8 cellular contexts compared by ENCODE assay signal in the genomic region with DNA sequence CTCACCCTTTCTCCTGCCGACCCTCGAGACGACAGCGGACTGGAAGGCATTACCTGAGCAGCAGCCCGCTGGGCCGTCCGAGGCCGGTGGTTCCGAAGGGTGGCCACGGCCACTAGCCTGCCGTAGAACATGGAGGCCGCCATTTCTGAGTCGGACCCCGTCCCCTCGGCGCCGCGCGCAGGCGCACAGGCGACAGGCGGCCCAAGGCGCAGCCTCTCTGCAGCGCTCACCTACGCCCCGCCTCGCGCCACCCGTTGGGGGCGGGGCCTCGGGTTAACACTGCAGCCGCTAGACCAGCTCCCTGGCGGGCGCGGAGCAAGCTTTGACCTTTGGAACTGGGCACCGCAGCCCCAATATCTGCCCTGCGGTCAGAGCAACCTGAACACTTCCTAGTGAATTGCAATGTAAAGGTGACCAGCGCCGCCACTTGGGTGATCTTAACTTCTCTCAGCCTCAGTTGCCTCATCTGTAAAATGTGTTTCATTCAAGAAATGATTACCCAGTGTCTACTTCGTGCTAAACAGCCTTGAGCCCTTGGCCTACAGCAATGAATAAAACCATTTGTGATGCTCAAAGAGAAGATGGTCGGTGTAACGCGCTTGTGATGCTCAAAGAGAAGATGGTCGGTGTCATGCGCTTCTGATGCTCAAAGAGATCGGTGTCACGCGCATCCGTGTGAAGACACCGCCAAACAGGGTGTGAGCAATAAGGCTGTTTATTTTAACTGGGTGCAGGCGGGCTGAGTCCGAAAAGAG. TPM values are rescaled to one million over a fixed set of nuclear protein-coding genes. Genes with fewer than 3 reads are reported as not detected.
A peak's percentile ranks its signal among the peaks of the same experiment; 100 is the strongest.
DNase-seq lines count a peak whose midpoint lies in the region; ATAC-seq and TF ChIP-seq lines count a peak whose summit lies in the region.

A gene (minus strand): TSS at position 147 of the 755 bp plus-strand sequence. CDS start 4 bp downstream, at position 143.

- peak within 1 kb of the TSS; percentile 53 for H3K27ac ChIP-seq in parathyroid adenoma
- H3K27ac ChIP-seq in tibial artery: peak within 1 kb of the TSS; percentile 82 to 87

- H3K27me3 ChIP-seq in parathyroid adenoma (ENCODE audit: control insufficient read depth, insufficient read depth, low read length) (no peaks in the 10 kb centered on the region), tibial artery (no peaks in the 10 kb centered on the region)

- peak; percentile 98 for ATAC-seq in HG02678 (IDR thresholded peaks at IDR 0.05; ENCODE audit: unreplicated experiment)
- ATAC-seq in Right ventricle myocardium superior (ENCODE audit: poor library complexity): peak; percentile 99

- H3K4me3 ChIP-seq in GM12865 (ENCODE audit: low read depth, low read length) (peak within 1 kb of the TSS; percentile 95), parathyroid adenoma (ENCODE audit: low read depth, low read length) (peak within 1 kb of the TSS; percentile 96), tibial artery (peak within 1 kb of the TSS; percentile 71 to 98)

- no peaks in the 10 kb centered on the region for H3K9me3 ChIP-seq in parathyroid adenoma (ENCODE audit: control insufficient read depth, low read length)
- no peaks in the 10 kb centered on the region for H3K9me3 ChIP-seq in tibial artery

- intact Hi-C loops in Right ventricle myocardium superior (cut with DNase I) (no loop called here), tibial artery (cut with DNase I; ENCODE audit: low total_unique reads) (no loop called here)

- DNase-seq in GM12865 (ENCODE audit: low read depth): peak; percentile 95
- peak; percentile 62 for DNase-seq in NCI-H128 (lab: John Stamatoyannopoulos, UW; ENCODE audit: unreplicated experiment)
- peak; percentile 70 to 83 for DNase-seq in SW 1271 (lab: John Stamatoyannopoulos, UW)
- peak; percentile 82 for DNase-seq in activated naive CD8-positive, alpha-beta T cell treated with anti-CD3 and anti-CD28 coated beads, Interleukin-2, amount 50 U/mL, for 16 hours (ENCODE audit: low read depth, low spot score)
- peak; percentile 95 for DNase-seq in Right ventricle myocardium superior
- peak; percentile 84 to 93 for DNase-seq in tibial artery

- H3K4me1 ChIP-seq in parathyroid adenoma (peaks cover 2% of the 10 kb centered on the region), tibial artery (peaks cover 0 to 28% (median 4%) of the 10 kb centered on the region in 4 donors)

- H3K4me2 ChIP-seq in parathyroid adenoma (ENCODE audit: low read length): peak within 1 kb of the TSS; percentile 89

- H3K79me2 ChIP-seq in parathyroid adenoma: peaks cover 9% of the 10 kb centered on the region

- peak within 1 kb of the TSS; percentile 53 for H3K9ac ChIP-seq in parathyroid adenoma

- H3K36me3 ChIP-seq in parathyroid adenoma (ENCODE audit: control insufficient read depth, insufficient read depth, low read length): no peaks in the 10 kb centered on the region
- H3K36me3 ChIP-seq in tibial artery: no peaks in the 10 kb centered on the region

- TF ChIP-seq CTCF in GM12865 (IDR thresholded peaks at IDR 0.05; ENCODE audit: insufficient read depth, low read depth, low read length, missing control alignments): no peak
- TF ChIP-seq CTCF in parathyroid adenoma (IDR thresholded peaks at IDR 0.05): no peak
- no peak for TF ChIP-seq CTCF in tibial artery (IDR thresholded peaks at IDR 0.05)

- peak within 1 kb of the TSS; percentile 90 for H2AFZ ChIP-seq in parathyroid adenoma

RNA-seq across cellular contexts. Expression of the gene that starts here (rescaled TPM):
- 161 TPM for total RNA-seq in Right ventricle myocardium superior

Comparison
In these comparisons a context has a peak if more than half of its experiments do, and no peak if none do; other contexts are left out.
1. Peak in every context shown above with its lines: DNase-seq, ATAC-seq, H3K4me3 ChIP-seq and H3K27ac ChIP-seq.